Comparison of ENCODE assay signal across 23 cellular contexts in genomic region chr22:25849514-25849913, GRCh38.
"Had no signal": no experiment of that assay in that cellular context is flagged by ENCODE, and none has a peak within 500 bp of the region (broad histone marks: within the 10 kb centered on the region; RNA-seq: fewer than 3 reads in every experiment).

No MANE protein-coding gene starts in this region.

- DNase-seq: activated B cell treated with CpG ODN at 0.5 μM for 24 hours; activated CD4-positive, alpha-beta T cell treated with anti-CD3 and anti-CD28 coated beads for 1 hour; activated CD4-positive, alpha-beta T cell treated with anti-CD3 and anti-CD28 coated beads, Interleukin-2, amount 10 ng/mL, durations not matched to agents 24 days and 14 days; activated CD4-positive, alpha-beta T cell treated with anti-CD3 and anti-CD28 coated beads, Interleukin-2, amount 50 U/mL, for 48 hours; activated CD8-positive, alpha-beta memory T cell treated with anti-CD3 and anti-CD28 coated beads for 24 hours; activated gamma-delta T cell; activated naive CD4-positive, alpha-beta T cell treated with anti-CD3 and anti-CD28 coated beads, Interleukin-2, amount 10 ng/mL, durations not matched to agents 7 days and 5 days; activated naive CD8-positive, alpha-beta T cell treated with anti-CD3 and anti-CD28 coated beads for 36 hours; activated T-cell treated with anti-CD3 and anti-CD28 coated beads, Interleukin-2, amount 50 U/mL, for 4 hours; MG63; MV-4-11; NCI-H1105; NCI-H1436; NCI-H1694 treated with DMSO at 0.1 percent for 48 hours; NCI-H2029 treated with DMSO at 0.1 percent for 48 hours; NCI-H345; NCI-H510A; NCI-H526 treated with DMSO at 0.1 percent for 48 hours; PC-9; T-cell; T-helper 2 cell; T1000 had no signal

- H3K9me3 ChIP-seq: MG63 had no signal

- ATAC-seq: activated T-cell treated with anti-CD3 and anti-CD28 coated beads, Interleukin-2, amount 50 U/mL, for 4 hours; T-cell had no signal

- H3K4me3 ChIP-seq: MG63, PC-9, SK-N-MC had no signal

- H3K4me2 ChIP-seq: PC-9 had no signal

- H3K27me3 ChIP-seq: MG63 had no signal

- H3K27ac ChIP-seq: PC-9, SK-N-MC had no signal

- H3K36me3 ChIP-seq: MG63 had no signal
